27 cellular contexts compared by ENCODE assay signal in genomic region chr11:44987506-44987905, GRCh38. TPM values are rescaled to one million over a fixed set of nuclear protein-coding genes. Genes with fewer than 3 reads are reported as not detected.
A peak's percentile ranks its signal among the peaks of the same experiment; 100 is the strongest.
DNase-seq lines count a peak whose midpoint lies in the region; ATAC-seq and TF ChIP-seq lines count a peak whose summit lies in the region.
"Had no signal": no experiment of that assay in that cellular context is flagged by ENCODE, and none has a peak within 500 bp of the region (broad histone marks: within the 10 kb centered on the region; RNA-seq: fewer than 3 reads in every experiment).

No MANE protein-coding gene starts in this region.

- peak overlapping the region; percentile 6; the same call in 1 of the 2 replicates for H3K4me2 ChIP-seq in BLaER1
- H3K4me2 ChIP-seq in neural progenitor cell: no peak overlapping the region

- no peaks in the 10 kb centered on the region for H3K9me3 Mint-ChIP-seq in neural progenitor cell
- H3K9me3 Mint-ChIP-seq: activated CD4-positive, alpha-beta T cell treated with anti-CD3 and anti-CD28 coated beads, Interleukin-2, amount 10 ng/mL, durations not matched to agents 24 days and 14 days; CD14-positive monocyte; IgD-negative memory B cell; mesothelial cell of epicardium; naive B cell had no signal

- H3K27me3 ChIP-seq in BLaER1 (no peaks in the 10 kb centered on the region), neural progenitor cell (no peaks in the 10 kb centered on the region)

- no peak overlapping the region for H3K27ac ChIP-seq in BLaER1
- no peak overlapping the region for H3K27ac ChIP-seq in neural progenitor cell
- H3K27ac ChIP-seq: epithelial cell of prostate, WERI-Rb-1 had no signal

- no peak for ATAC-seq in HG03354 (IDR thresholded peaks at IDR 0.05; ENCODE audit: poor library complexity, severe bottlenecking, unreplicated experiment)
- ATAC-seq in GM21360 (IDR thresholded peaks at IDR 0.05; ENCODE audit: unreplicated experiment): no peak

- H3K27ac Mint-ChIP-seq in neural progenitor cell: no peak overlapping the region
- H3K27ac Mint-ChIP-seq: activated CD4-positive, alpha-beta T cell treated with anti-CD3 and anti-CD28 coated beads, Interleukin-2, amount 10 ng/mL, durations not matched to agents 24 days and 14 days; CD14-positive monocyte; mesothelial cell of epicardium had no signal

- peaks cover 9% of the 10 kb centered on the region for H3K4me1 Mint-ChIP-seq in neural progenitor cell
- H3K4me1 Mint-ChIP-seq: activated CD4-positive, alpha-beta T cell treated with anti-CD3 and anti-CD28 coated beads, Interleukin-2, amount 10 ng/mL, durations not matched to agents 24 days and 14 days; CD14-positive monocyte; mesothelial cell of epicardium had no signal

- no peak overlapping the region for H2AFZ ChIP-seq in neural progenitor cell (replicated peaks)

- no peaks in the 10 kb centered on the region for H4K20me1 ChIP-seq in BLaER1
- H4K20me1 ChIP-seq in neural progenitor cell (ENCODE audit: low read depth): no peaks in the 10 kb centered on the region

- TF ChIP-seq CTCF in neural progenitor cell (IDR thresholded peaks at IDR 0.05): no peak

- peak overlapping the region; percentile 27 for H3K4me3 Mint-ChIP-seq in neural progenitor cell
- H3K4me3 Mint-ChIP-seq: activated CD4-positive, alpha-beta T cell treated with anti-CD3 and anti-CD28 coated beads, Interleukin-2, amount 10 ng/mL, durations not matched to agents 24 days and 14 days; CD14-positive monocyte; IgD-negative memory B cell; mesothelial cell of epicardium; naive B cell had no signal

- H3K36me3 ChIP-seq in BLaER1 (no peaks in the 10 kb centered on the region), neural progenitor cell (no peaks in the 10 kb centered on the region)
- H3K36me3 ChIP-seq: WERI-Rb-1 had no signal

- H3K27me3 Mint-ChIP-seq in neural progenitor cell (ENCODE audit: insufficient read depth, low read depth): peaks cover 15% of the 10 kb centered on the region
- H3K27me3 Mint-ChIP-seq: IgD-negative memory B cell had no signal

- H3K4me3 ChIP-seq in BLaER1 (no peak overlapping the region), neural progenitor cell (no peak overlapping the region)

- H3K9me3 ChIP-seq in BLaER1 (no peaks in the 10 kb centered on the region), neural progenitor cell (ENCODE audit: low read depth) (no peaks in the 10 kb centered on the region)

- no peaks in the 10 kb centered on the region for H3K36me3 Mint-ChIP-seq in neural progenitor cell
- H3K36me3 Mint-ChIP-seq: CD14-positive monocyte, mesothelial cell of epicardium, naive B cell had no signal

- no peaks in the 10 kb centered on the region for H3K79me2 ChIP-seq in neural progenitor cell (ENCODE audit: low read depth)

- H3F3A ChIP-seq in neural progenitor cell (ENCODE audit: low read depth): peaks cover 1% of the 10 kb centered on the region

- DNase-seq in DMS79 treated with DMSO at 0.1 percent for 48 hours (lab: John Stamatoyannopoulos, UW) (peak; percentile 61), NCI-H2171 treated with DMSO at 0.1 percent for 48 hours (lab: John Stamatoyannopoulos, UW) (peak; percentile 75), neural progenitor cell (ENCODE audit: low spot score) (no peak), Ammon's horn (ENCODE audit: low spot score) (no peak)
- DNase-seq: activated CD4-positive, alpha-beta T cell treated with anti-CD3 and anti-CD28 coated beads, Interleukin-2, amount 10 ng/mL, durations not matched to agents 24 days and 14 days; activated naive CD4-positive, alpha-beta T cell treated with anti-CD3 and anti-CD28 coated beads, Interleukin-2, amount 50 U/mL, for 16 hours; amniotic stem cell; Calu3; effector CD4-positive, alpha-beta T cell; EL; glutamatergic neuron; naive B cell; NCI-H1048; NCI-H526 treated with DMSO at 0.1 percent for 48 hours; nucleus accumbens; SIG-M5; SW 1271; T-helper 9 cell; trophoblast cell; WERI-Rb-1 had no signal

- H3K9ac ChIP-seq in BLaER1 (no peak overlapping the region), neural progenitor cell (no peak overlapping the region)

- H3K4me1 ChIP-seq in BLaER1: peaks cover 33% of the 10 kb centered on the region
- peaks cover 9% of the 10 kb centered on the region for H3K4me1 ChIP-seq in neural progenitor cell

RNA-seq across cellular contexts. Expression of gene TP53I11, which starts 36.8 kb away (rescaled TPM):
- 23.1 and 91.9 TPM in 2 replicates for total RNA-seq in neural progenitor cell (ENCODE audit: low replicate concordance)

Comparison
In these comparisons a context has a peak if more than half of its experiments do, and no peak if none do; other contexts are left out.
1. DNase-seq: peak in DMS79 treated with DMSO at 0.1 percent for 48 hours (single experiment) and NCI-H2171 treated with DMSO at 0.1 percent for 48 hours (single experiment); none in neural progenitor cell (single experiment) and Ammon's horn (single experiment).